1 cellular context compared by ENCODE assay signal in genomic region chrX:138938003-138938402, GRCh38.
TF ChIP-seq lines count a peak whose summit lies in the region.

No MANE protein-coding gene starts in this region.

TF ChIP-seq in K562, 482 proteins besides CTCF, POLR2A, EP300 and RAD21 (continued from another document):
- TF ChIP-seq, protein P1, sequence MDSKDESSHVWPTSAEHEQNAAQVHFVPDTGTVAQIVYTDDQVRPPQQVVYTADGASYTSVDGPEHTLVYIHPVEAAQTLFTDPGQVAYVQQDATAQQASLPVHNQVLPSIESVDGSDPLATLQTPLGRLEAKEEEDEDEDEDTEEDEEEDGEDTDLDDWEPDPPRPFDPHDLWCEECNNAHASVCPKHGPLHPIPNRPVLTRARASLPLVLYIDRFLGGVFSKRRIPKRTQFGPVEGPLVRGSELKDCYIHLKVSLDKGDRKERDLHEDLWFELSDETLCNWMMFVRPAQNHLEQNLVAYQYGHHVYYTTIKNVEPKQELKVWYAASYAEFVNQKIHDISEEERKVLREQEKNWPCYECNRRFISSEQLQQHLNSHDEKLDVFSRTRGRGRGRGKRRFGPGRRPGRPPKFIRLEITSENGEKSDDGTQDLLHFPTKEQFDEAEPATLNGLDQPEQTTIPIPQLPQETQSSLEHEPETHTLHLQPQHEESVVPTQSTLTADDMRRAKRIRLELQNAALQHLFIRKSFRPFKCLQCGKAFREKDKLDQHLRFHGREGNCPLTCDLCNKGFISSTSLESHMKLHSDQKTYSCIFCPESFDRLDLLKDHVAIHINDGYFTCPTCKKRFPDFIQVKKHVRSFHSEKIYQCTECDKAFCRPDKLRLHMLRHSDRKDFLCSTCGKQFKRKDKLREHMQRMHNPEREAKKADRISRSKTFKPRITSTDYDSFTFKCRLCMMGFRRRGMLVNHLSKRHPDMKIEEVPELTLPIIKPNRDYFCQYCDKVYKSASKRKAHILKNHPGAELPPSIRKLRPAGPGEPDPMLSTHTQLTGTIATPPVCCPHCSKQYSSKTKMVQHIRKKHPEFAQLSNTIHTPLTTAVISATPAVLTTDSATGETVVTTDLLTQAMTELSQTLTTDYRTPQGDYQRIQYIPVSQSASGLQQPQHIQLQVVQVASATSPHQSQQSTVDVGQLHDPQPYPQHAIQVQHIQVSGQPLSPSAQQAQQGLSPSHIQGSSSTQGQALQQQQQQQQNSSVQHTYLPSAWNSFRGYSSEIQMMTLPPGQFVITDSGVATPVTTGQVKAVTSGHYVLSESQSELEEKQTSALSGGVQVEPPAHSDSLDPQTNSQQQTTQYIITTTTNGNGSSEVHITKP (IDR thresholded peaks at IDR 0.05; ENCODE audit: partially characterized antibody) = peak; percentile 86
- TF ChIP-seq BRCA1 (IDR thresholded peaks at IDR 0.05) (no peak), BRCA1 (CRISPR knock-in tag; IDR thresholded peaks at IDR 0.05) (no peak)
